ENCODE assay signal across 8 cellular contexts in the genomic region with DNA sequence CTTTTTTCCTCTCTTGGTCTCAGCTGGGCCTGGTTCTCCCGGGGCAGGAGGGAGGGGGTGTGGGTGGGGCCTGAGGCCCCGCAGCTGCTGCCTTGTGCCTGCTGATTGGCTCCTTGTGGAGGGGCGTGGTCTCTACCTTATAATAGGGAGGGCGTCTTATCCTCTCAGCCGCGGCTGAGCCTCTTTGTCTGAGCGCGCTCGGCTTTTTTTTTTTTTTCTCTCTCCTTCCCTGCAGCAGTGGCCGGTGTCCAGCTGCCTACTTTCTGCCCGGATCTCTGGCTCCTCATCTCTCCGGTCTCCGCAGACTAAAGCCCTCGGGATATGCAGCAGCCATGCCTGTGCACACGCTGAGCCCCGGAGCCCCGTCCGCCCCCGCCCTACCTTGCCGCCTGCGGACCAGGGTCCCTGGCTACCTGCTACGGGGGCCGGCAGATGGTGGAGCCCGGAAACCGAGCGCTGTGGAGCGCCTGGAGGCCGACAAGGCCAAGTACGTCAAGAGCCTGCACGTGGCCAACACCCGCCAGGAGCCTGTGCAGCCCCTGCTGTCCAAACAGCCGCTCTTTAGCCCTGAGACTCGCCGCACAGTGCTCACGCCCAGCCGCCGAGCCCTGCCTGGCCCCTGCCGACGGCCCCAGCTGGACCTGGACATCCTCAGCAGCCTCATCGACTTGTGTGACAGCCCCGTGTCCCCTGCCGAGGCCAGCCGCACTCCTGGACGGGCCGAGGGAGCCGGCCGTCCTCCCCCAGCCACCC. TPM values are rescaled to one million over a fixed set of nuclear protein-coding genes. Genes with fewer than 3 reads are reported as not detected.
DNase-seq lines count a peak whose midpoint lies in the region; ATAC-seq and TF ChIP-seq lines count a peak whose summit lies in the region.

No MANE protein-coding gene starts in this region.

- H3K79me2 ChIP-seq in ACC112 (ENCODE audit: control insufficient read depth, insufficient read depth, low read length, unreplicated experiment) = peaks cover 37% of the 10 kb centered on the region

- no peaks in the 10 kb centered on the region for H3K4me1 ChIP-seq in ACC112 (ENCODE audit: control insufficient read depth, insufficient read depth, low read length, unreplicated experiment)
- H3K4me1 ChIP-seq in left lung = peaks cover 12 to 69% of the 10 kb centered on the region in 2 donors

- intact Hi-C loops in left lung (cut with DNase I) = no loop called here

- H3K36me3 Mint-ChIP-seq in activated CD4-positive, alpha-beta T cell treated with anti-CD3 and anti-CD28 coated beads, Interleukin-2, amount 10 ng/mL, durations not matched to agents 7 days and 5 days (ENCODE audit: low read depth) = peaks cover 27% of the 10 kb centered on the region

- H3K27ac ChIP-seq in ACC112 (ENCODE audit: low read depth, low read length) = no peak overlapping the region
- peak overlapping the region; percentile 2 to 25 for H3K27ac ChIP-seq in left lung

- no peaks in the 10 kb centered on the region for H3K27me3 Mint-ChIP-seq in activated CD4-positive, alpha-beta T cell treated with anti-CD3 and anti-CD28 coated beads, Interleukin-2, amount 10 ng/mL, durations not matched to agents 7 days and 5 days

- H3K27me3 ChIP-seq in ACC112 (ENCODE audit: insufficient read depth, low read length) = no peaks in the 10 kb centered on the region
- H3K27me3 ChIP-seq in left lung = peaks cover 0 to 26% of the 10 kb centered on the region in 2 donors

- peak overlapping the region; percentile 78 for H3K4me3 Mint-ChIP-seq in activated CD4-positive, alpha-beta T cell treated with anti-CD3 and anti-CD28 coated beads, Interleukin-2, amount 10 ng/mL, durations not matched to agents 7 days and 5 days

- H3K36me3 ChIP-seq in ACC112 (ENCODE audit: insufficient read depth, low read length) = no peaks in the 10 kb centered on the region
- H3K36me3 ChIP-seq in left lung = peaks cover 0 to 8% of the 10 kb centered on the region in 2 donors

- TF ChIP-seq CTCF in left lung (IDR thresholded peaks at IDR 0.05) = no peak

- ATAC-seq in GM18870 (IDR thresholded peaks at IDR 0.05; ENCODE audit: unreplicated experiment) (peak; percentile 89), HG03108 (IDR thresholded peaks at IDR 0.05; ENCODE audit: unreplicated experiment) (peak; percentile 94), left lung (peak; percentile 93)

- H3K9me3 ChIP-seq in left lung = no peaks in the 10 kb centered on the region

- peaks cover 67% of the 10 kb centered on the region for H3K4me1 Mint-ChIP-seq in activated CD4-positive, alpha-beta T cell treated with anti-CD3 and anti-CD28 coated beads, Interleukin-2, amount 10 ng/mL, durations not matched to agents 7 days and 5 days

- CTCF ChIA-PET in activated CD4-positive, alpha-beta T cell treated with anti-CD3 and anti-CD28 coated beads, Interleukin-2, amount 10 ng/mL, durations not matched to agents 7 days and 5 days (lab: Charles Lee) = interaction anchor here (0.6 to 1.2 kb wide), 3 partner anchors 11 to 27 kb away, joined by 3 to 7 read pairs (median 4); partner anchors contain the start of gene FAM110A

- no peak overlapping the region for H2AFZ ChIP-seq in ACC112 (ENCODE audit: low read length, unreplicated experiment)

- H3K4me3 ChIP-seq in ACC112 (ENCODE audit: low read depth, low read length) (peak overlapping the region; percentile 37; the same call in 1 of the 2 replicates), left lung (peak overlapping the region; percentile 5 to 41)

- DNase-seq in NCI-H345 (lab: John Stamatoyannopoulos, UW) (peak; percentile 96), dedifferentiated amniotic fluid mesenchymal stem cell (ENCODE audit: extremely low spot score) (peak; percentile 83), left lung (peak; percentile 95 to 97)
- peak; percentile 94 for DNase-seq in activated CD4-positive, alpha-beta T cell treated with anti-CD3 and anti-CD28 coated beads, Interleukin-2, amount 10 ng/mL, durations not matched to agents 7 days and 5 days
- peak; percentile 90 for DNase-seq in stimulated activated CD4-positive, alpha-beta T cell treated with anti-CD3 and anti-CD28 coated beads, Interleukin-2, amount 100 ng/mL, for 4 hours (ENCODE audit: low read depth)

- no peaks in the 10 kb centered on the region for H3K9me3 Mint-ChIP-seq in activated CD4-positive, alpha-beta T cell treated with anti-CD3 and anti-CD28 coated beads, Interleukin-2, amount 10 ng/mL, durations not matched to agents 7 days and 5 days

- POLR2A ChIA-PET in activated CD4-positive, alpha-beta T cell treated with anti-CD3 and anti-CD28 coated beads, Interleukin-2, amount 10 ng/mL, durations not matched to agents 7 days and 5 days (lab: Charles Lee) = interaction anchor here (1.0 kb wide), 1 partner anchor 11 kb away, joined by 3 read pairs; the partner anchor contains the start of gene FAM110A

- peak overlapping the region; percentile 78 for H3K27ac Mint-ChIP-seq in activated CD4-positive, alpha-beta T cell treated with anti-CD3 and anti-CD28 coated beads, Interleukin-2, amount 10 ng/mL, durations not matched to agents 7 days and 5 days

RNA-seq across cellular contexts. Expression of gene FAM110A, which starts 11.1 kb away (rescaled TPM):
- 10 to 100 TPM; 27.6 to 30.2 TPM for total RNA-seq in activated CD4-positive, alpha-beta T cell treated with anti-CD3 and anti-CD28 coated beads, Interleukin-2, amount 10 ng/mL, durations not matched to agents 7 days and 5 days
- total RNA-seq in left lung = 10 to 100 TPM; 13.0 to 21.5 TPM
